ENCODE assay signal across 1 cellular context in the genomic region with DNA sequence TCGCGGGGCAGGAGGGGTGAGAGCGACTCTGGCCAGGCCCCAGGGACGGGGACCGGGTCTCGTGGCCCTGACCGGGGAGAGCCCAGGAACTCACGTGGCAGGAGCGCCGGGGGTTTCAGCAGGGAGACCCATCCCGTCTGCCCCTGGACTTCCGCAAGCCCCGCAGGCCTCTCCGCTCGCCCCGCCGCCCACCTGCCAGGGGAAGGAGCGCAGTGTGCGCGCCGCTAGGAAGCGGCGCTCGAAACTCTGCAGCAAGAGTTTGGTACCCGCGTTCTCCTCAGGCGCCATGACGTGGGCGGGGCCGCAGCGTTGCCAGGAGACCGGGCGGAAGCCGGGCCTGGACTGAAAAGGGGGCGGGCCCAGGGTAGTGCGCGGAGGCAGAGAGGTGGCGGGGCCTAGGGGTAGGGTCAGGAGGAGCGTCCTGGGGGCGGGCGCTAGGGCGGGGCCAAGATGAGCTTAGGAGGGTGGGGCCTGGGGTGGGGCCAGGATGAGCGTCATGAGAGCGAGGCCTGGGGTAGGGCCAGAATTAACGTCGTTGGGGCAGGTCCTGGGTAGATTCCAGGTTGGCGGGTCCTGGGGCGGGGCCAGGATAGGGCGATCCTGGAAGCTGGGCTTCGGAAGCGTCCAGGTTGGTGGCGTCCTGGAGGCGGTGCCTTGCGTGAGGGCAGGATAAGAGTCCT.
TF ChIP-seq lines count a peak whose summit lies in the region.

No MANE protein-coding gene starts in this region.

TF ChIP-seq in K562, 482 proteins besides CTCF, POLR2A, EP300 and RAD21 (continued from another document and continues in another):
- TF ChIP-seq POU5F1 (IDR thresholded peaks at IDR 0.05; ENCODE audit: borderline replicate concordance, low read depth, low read length, partially characterized antibody) (no peak), TCF3 (CRISPR knock-in tag; IDR thresholded peaks at IDR 0.05) (no peak), KAT2B (IDR thresholded peaks at IDR 0.05; ENCODE audit: low read depth, low read length) (no peak), SUPT5H (IDR thresholded peaks at IDR 0.05) (no peak), LARP7 (IDR thresholded peaks at IDR 0.05) (no peak), NELFE (IDR thresholded peaks at IDR 0.05; ENCODE audit: insufficient read depth, insufficient read length) (no peak), NR3C1 (CRISPR knock-in tag; IDR thresholded peaks at IDR 0.05) (no peak), MCM2 (IDR thresholded peaks at IDR 0.05; ENCODE audit: low read depth) (no peak), ZNF707 (CRISPR knock-in tag; conservative IDR thresholded peaks at IDR 0.05) (no peak), RUNX1 (IDR thresholded peaks at IDR 0.05; ENCODE audit: low read depth) (no peak), COPS2 (conservative IDR thresholded peaks at IDR 0.05) (no peak), MCM5 (IDR thresholded peaks at IDR 0.05; ENCODE audit: low read depth) (no peak), BRF1 (IDR thresholded peaks at IDR 0.05; ENCODE audit: borderline replicate concordance, extremely low read depth, insufficient read length) (no peak), ZNF347 (CRISPR knock-in tag; IDR thresholded peaks at IDR 0.05; ENCODE audit: low read depth) (no peak), ZZZ3 (IDR thresholded peaks at IDR 0.05) (no peak), KLF10 (CRISPR knock-in tag; IDR thresholded peaks at IDR 0.05) (no peak), ZNF184 (CRISPR knock-in tag; IDR thresholded peaks at IDR 0.05) (no peak), DMBX1 (CRISPR knock-in tag; IDR thresholded peaks at IDR 0.05; ENCODE audit: borderline replicate concordance) (no peak), ZNF717 (CRISPR knock-in tag; IDR thresholded peaks at IDR 0.05) (no peak), PRMT5 (CRISPR knock-in tag; IDR thresholded peaks at IDR 0.05) (no peak), MYC (IDR thresholded peaks at IDR 0.05; ENCODE audit: low read depth, low read length) (no peak), MYC (CRISPR knock-in tag; IDR thresholded peaks at IDR 0.05; ENCODE audit: borderline replicate concordance, low read depth) (no peak), ZNF75A (CRISPR knock-in tag; IDR thresholded peaks at IDR 0.05) (no peak), SMAD3 (CRISPR knock-in tag; conservative IDR thresholded peaks at IDR 0.05) (no peak), EP400 (IDR thresholded peaks at IDR 0.05) (peak; percentile 44; the same call in 1 of the 2 replicates), ZNF140 (CRISPR knock-in tag; IDR thresholded peaks at IDR 0.05) (no peak), MTA2 (IDR thresholded peaks at IDR 0.05; ENCODE audit: low read depth) (no peak), ZNF445 (CRISPR knock-in tag; IDR thresholded peaks at IDR 0.05; ENCODE audit: low read depth) (no peak), ZNF57 (CRISPR knock-in tag; IDR thresholded peaks at IDR 0.05) (no peak), EWSR1 (IDR thresholded peaks at IDR 0.05; ENCODE audit: borderline replicate concordance, low read depth, partially characterized antibody) (no peak), ZNF384 (IDR thresholded peaks at IDR 0.05; ENCODE audit: low read depth, low read length) (no peak), TAF7 (tag; IDR thresholded peaks at IDR 0.05) (no peak), PHTF2 (CRISPR knock-in tag; IDR thresholded peaks at IDR 0.05) (no peak), DIDO1 (tag; IDR thresholded peaks at IDR 0.05; ENCODE audit: low read depth) (no peak), ZEB2 (IDR thresholded peaks at IDR 0.05) (no peak), NFXL1 (CRISPR knock-in tag; IDR thresholded peaks at IDR 0.05) (no peak), ZNF584 (CRISPR knock-in tag; IDR thresholded peaks at IDR 0.05; ENCODE audit: low read depth) (no peak)
- TF ChIP-seq, protein P1, sequence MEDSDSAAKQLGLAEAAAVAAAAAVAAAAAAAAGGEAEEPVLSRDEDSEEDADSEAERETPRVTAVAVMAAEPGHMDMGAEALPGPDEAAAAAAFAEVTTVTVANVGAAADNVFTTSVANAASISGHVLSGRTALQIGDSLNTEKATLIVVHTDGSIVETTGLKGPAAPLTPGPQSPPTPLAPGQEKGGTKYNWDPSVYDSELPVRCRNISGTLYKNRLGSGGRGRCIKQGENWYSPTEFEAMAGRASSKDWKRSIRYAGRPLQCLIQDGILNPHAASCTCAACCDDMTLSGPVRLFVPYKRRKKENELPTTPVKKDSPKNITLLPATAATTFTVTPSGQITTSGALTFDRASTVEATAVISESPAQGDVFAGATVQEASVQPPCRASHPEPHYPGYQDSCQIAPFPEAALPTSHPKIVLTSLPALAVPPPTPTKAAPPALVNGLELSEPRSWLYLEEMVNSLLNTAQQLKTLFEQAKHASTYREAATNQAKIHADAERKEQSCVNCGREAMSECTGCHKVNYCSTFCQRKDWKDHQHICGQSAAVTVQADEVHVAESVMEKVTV (CRISPR knock-in tag; IDR thresholded peaks at IDR 0.05), result no peak
- TF ChIP-seq, protein P2, sequence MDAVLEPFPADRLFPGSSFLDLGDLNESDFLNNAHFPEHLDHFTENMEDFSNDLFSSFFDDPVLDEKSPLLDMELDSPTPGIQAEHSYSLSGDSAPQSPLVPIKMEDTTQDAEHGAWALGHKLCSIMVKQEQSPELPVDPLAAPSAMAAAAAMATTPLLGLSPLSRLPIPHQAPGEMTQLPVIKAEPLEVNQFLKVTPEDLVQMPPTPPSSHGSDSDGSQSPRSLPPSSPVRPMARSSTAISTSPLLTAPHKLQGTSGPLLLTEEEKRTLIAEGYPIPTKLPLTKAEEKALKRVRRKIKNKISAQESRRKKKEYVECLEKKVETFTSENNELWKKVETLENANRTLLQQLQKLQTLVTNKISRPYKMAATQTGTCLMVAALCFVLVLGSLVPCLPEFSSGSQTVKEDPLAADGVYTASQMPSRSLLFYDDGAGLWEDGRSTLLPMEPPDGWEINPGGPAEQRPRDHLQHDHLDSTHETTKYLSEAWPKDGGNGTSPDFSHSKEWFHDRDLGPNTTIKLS (IDR thresholded peaks at IDR 0.05; ENCODE audit: borderline replicate concordance, low read depth), result no peak
- TF ChIP-seq, protein P3, sequence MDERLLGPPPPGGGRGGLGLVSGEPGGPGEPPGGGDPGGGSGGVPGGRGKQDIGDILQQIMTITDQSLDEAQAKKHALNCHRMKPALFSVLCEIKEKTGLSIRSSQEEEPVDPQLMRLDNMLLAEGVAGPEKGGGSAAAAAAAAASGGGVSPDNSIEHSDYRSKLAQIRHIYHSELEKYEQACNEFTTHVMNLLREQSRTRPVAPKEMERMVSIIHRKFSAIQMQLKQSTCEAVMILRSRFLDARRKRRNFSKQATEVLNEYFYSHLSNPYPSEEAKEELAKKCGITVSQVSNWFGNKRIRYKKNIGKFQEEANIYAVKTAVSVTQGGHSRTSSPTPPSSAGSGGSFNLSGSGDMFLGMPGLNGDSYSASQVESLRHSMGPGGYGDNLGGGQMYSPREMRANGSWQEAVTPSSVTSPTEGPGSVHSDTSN (CRISPR knock-in tag; IDR thresholded peaks at IDR 0.05; ENCODE audit: low read depth), result no peak
- TF ChIP-seq, protein P3 (tag; conservative IDR thresholded peaks at IDR 0.05; ENCODE audit: low read depth), result no peak
- TF ChIP-seq, protein P4, sequence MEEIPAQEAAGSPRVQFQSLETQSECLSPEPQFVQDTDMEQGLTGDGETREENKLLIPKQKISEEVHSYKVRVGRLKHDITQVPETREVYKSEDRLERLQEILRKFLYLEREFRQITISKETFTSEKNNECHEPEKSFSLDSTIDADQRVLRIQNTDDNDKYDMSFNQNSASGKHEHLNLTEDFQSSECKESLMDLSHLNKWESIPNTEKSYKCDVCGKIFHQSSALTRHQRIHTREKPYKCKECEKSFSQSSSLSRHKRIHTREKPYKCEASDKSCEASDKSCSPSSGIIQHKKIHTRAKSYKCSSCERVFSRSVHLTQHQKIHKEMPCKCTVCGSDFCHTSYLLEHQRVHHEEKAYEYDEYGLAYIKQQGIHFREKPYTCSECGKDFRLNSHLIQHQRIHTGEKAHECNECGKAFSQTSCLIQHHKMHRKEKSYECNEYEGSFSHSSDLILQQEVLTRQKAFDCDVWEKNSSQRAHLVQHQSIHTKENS (CRISPR knock-in tag; IDR thresholded peaks at IDR 0.05), result no peak
- TF ChIP-seq, protein P5, sequence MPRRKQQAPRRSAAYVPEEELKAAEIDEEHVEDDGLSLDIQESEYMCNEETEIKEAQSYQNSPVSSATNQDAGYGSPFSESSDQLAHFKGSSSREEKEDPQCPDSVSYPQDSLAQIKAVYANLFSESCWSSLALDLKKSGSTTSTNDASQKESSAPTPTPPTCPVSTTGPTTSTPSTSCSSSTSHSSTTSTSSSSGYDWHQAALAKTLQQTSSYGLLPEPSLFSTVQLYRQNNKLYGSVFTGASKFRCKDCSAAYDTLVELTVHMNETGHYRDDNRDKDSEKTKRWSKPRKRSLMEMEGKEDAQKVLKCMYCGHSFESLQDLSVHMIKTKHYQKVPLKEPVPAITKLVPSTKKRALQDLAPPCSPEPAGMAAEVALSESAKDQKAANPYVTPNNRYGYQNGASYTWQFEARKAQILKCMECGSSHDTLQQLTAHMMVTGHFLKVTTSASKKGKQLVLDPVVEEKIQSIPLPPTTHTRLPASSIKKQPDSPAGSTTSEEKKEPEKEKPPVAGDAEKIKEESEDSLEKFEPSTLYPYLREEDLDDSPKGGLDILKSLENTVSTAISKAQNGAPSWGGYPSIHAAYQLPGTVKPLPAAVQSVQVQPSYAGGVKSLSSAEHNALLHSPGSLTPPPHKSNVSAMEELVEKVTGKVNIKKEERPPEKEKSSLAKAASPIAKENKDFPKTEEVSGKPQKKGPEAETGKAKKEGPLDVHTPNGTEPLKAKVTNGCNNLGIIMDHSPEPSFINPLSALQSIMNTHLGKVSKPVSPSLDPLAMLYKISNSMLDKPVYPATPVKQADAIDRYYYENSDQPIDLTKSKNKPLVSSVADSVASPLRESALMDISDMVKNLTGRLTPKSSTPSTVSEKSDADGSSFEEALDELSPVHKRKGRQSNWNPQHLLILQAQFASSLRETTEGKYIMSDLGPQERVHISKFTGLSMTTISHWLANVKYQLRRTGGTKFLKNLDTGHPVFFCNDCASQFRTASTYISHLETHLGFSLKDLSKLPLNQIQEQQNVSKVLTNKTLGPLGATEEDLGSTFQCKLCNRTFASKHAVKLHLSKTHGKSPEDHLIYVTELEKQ (CRISPR knock-in tag; IDR thresholded peaks at IDR 0.05), result no peak
- TF ChIP-seq, protein P6, sequence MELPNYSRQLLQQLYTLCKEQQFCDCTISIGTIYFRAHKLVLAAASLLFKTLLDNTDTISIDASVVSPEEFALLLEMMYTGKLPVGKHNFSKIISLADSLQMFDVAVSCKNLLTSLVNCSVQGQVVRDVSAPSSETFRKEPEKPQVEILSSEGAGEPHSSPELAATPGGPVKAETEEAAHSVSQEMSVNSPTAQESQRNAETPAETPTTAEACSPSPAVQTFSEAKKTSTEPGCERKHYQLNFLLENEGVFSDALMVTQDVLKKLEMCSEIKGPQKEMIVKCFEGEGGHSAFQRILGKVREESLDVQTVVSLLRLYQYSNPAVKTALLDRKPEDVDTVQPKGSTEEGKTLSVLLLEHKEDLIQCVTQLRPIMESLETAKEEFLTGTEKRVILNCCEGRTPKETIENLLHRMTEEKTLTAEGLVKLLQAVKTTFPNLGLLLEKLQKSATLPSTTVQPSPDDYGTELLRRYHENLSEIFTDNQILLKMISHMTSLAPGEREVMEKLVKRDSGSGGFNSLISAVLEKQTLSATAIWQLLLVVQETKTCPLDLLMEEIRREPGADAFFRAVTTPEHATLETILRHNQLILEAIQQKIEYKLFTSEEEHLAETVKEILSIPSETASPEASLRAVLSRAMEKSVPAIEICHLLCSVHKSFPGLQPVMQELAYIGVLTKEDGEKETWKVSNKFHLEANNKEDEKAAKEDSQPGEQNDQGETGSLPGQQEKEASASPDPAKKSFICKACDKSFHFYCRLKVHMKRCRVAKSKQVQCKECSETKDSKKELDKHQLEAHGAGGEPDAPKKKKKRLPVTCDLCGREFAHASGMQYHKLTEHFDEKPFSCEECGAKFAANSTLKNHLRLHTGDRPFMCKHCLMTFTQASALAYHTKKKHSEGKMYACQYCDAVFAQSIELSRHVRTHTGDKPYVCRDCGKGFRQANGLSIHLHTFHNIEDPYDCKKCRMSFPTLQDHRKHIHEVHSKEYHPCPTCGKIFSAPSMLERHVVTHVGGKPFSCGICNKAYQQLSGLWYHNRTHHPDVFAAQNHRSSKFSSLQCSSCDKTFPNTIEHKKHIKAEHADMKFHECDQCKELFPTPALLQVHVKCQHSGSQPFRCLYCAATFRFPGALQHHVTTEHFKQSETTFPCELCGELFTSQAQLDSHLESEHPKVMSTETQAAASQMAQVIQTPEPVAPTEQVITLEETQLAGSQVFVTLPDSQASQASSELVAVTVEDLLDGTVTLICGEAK (IDR thresholded peaks at IDR 0.05), result no peak
- TF ChIP-seq, protein P6 (CRISPR knock-in tag; IDR thresholded peaks at IDR 0.05), result no peak
